ENCODE assay signal across 9 cellular contexts in genomic region chrX:153688900-153689590, GRCh38. TPM values are rescaled to one million over a fixed set of nuclear protein-coding genes. Genes with fewer than 3 reads are reported as not detected.
DNase-seq lines count a peak whose midpoint lies in the region; ATAC-seq, FAIRE-seq and TF ChIP-seq lines count a peak whose summit lies in the region.
"Had no signal": no experiment of that assay in that cellular context is flagged by ENCODE, and none has a peak within 500 bp of the region (broad histone marks: within the 10 kb centered on the region; RNA-seq: fewer than 3 reads in every experiment).

No MANE protein-coding gene starts in this region.

- WGBS in HepG2 (ENCODE audit: low lambda C conversion rate) = no CpG with 5 or more reads among the region's 56 CpGs
- WGBS in upper lobe of left lung, 2 donors = 78% methylated on average over 15 of the region's 56 CpGs; no CpG with 5 or more reads in 1 of the 2 donors

- peak overlapping the region; percentile 75 for H3K4me2 ChIP-seq in HepG2 (ENCODE audit: low read depth, low read length)

- peaks cover 22% of the 10 kb centered on the region for H4K20me1 ChIP-seq in HepG2 (ENCODE audit: insufficient read depth, low read length)

- H3K79me2 ChIP-seq in HepG2 (ENCODE audit: insufficient read depth, low read length) = peaks cover 20% of the 10 kb centered on the region

- in situ Hi-C loops in HepG2 (cut with HindIII; ENCODE audit: extremely low pct_ligation_motif_present, low pct_unique_long_range_greater_than_20kb) = no loop called here

- peak; percentile 56 for DNase-seq in DMS 273 (lab: John Stamatoyannopoulos, UW; ENCODE audit: unreplicated experiment)
- DNase-seq in DMS 273 treated with DMSO at 0.1 percent for 48 hours (lab: John Stamatoyannopoulos, UW) = no peak
- DNase-seq in HepG2 (ENCODE audit: low spot score) = no peak
- DNase-seq in upper lobe of left lung = peak in 1 of 2 donors; percentile 80
- DNase-seq in SW 1271 (lab: John Stamatoyannopoulos, UW) = no peak
- no peak for DNase-seq in NCI-H1436 treated with DMSO at 0.1 percent for 48 hours (lab: John Stamatoyannopoulos, UW)
- DNase-seq: 8988T had no signal

- TF ChIP-seq CTCF in HepG2 (CRISPR knock-in tag; IDR thresholded peaks at IDR 0.05) (no peak), upper lobe of left lung (IDR thresholded peaks at IDR 0.05) (no peak)

- no peak overlapping the region for H2AFZ ChIP-seq in HepG2 (ENCODE audit: low read length)

- H3K36me3 ChIP-seq in HepG2 (replicated peaks in 1 of 2; ENCODE audit: control insufficient read depth in 1 of 2, insufficient read depth in 2 of 2, low read length in 2 of 2) (peaks cover 0 to 3% of the 10 kb centered on the region in 2 experiments; a peak in 2 of 5 replicates), upper lobe of left lung (no peaks in the 10 kb centered on the region)

- TF ChIP-seq RAD21 in HepG2 (CRISPR knock-in tag; IDR thresholded peaks at IDR 0.05) = no peak

- H3K4me1 ChIP-seq in HepG2 (ENCODE audit: insufficient read depth, low read length) (peaks cover 27% of the 10 kb centered on the region), upper lobe of left lung (peaks cover 0 to 15% (median 2%) of the 10 kb centered on the region in 4 donors)

- CTCF ChIA-PET in HepG2 (lab: Yijun Ruan, JAX; ENCODE audit: low intra/inter-chr PET ratio, low total read pairs) = no interaction called here

- H3K4me3 ChIP-seq in HepG2 (replicated peaks in 1 of 3; ENCODE audit: insufficient read depth in 1 of 3, low read depth in 2 of 3, low read length in 3 of 3) = peak overlapping the region; percentile 37 to 74 (median 68); a peak in 5 of 6 replicates
- H3K4me3 ChIP-seq in upper lobe of left lung = peak overlapping the region in 3 of 4 donors; percentile 37 to 45 (median 42)

- H3K27me3 ChIP-seq in HepG2 (ENCODE audit: control insufficient read depth in 1 of 2, insufficient read depth in 2 of 2, low read length in 2 of 2) (no peaks in the 10 kb centered on the region), upper lobe of left lung (no peaks in the 10 kb centered on the region)

- H3K9ac ChIP-seq in HepG2 (ENCODE audit: insufficient read depth, low read depth, low read length) = peak overlapping the region; percentile 64

- BruUV-seq in HepG2 (replicated peaks; lab: Mats Ljungman, UMichigan) = no TSS peak

- TF ChIP-seq EP300 in HepG2 (IDR thresholded peaks at IDR 0.05; ENCODE audit: low read depth in 2 of 2, low read length in 2 of 2) (no peak), HepG2 (CRISPR knock-in tag; IDR thresholded peaks at IDR 0.05; ENCODE audit: borderline replicate concordance) (no peak), upper lobe of left lung (IDR thresholded peaks at IDR 0.05) (no peak)

- ATAC-seq in HepG2 (peak; percentile 8; the same call in 2 of the 3 replicates), upper lobe of left lung (ENCODE audit: low FRiP score in 2 of 2) (no peak), HG03565 (IDR thresholded peaks at IDR 0.05; ENCODE audit: unreplicated experiment) (no peak)

- H3K27ac ChIP-seq in cingulate gyrus (ENCODE audit: low read depth, low read length) = peak overlapping the region; percentile 87
- H3K27ac ChIP-seq in HepG2 (ENCODE audit: extremely low read length, insufficient read depth, low read length) = no peak overlapping the region
- no peak overlapping the region for H3K27ac ChIP-seq in upper lobe of left lung

- FAIRE-seq in HepG2 (lab: Jason Lieb, UNC) = no peak

- POLR2A ChIA-PET in HepG2 (lab: Yijun Ruan, JAX) = no interaction called here

- intact Hi-C loops in HepG2 (cut with micrococcal nuclease; ENCODE audit: unreplicated experiment) = no loop called here

- H3K9me3 ChIP-seq in HepG2 (ENCODE audit: low read length) = no peaks in the 10 kb centered on the region
- peaks cover 0 to under 1% (median 0%) of the 10 kb centered on the region in 4 donors for H3K9me3 ChIP-seq in upper lobe of left lung

- TF ChIP-seq POLR2A in HepG2 (IDR thresholded peaks at IDR 0.05; ENCODE audit: insufficient read depth in 1 of 2, low read depth in 2 of 2, low read length in 2 of 2) (no peak), upper lobe of left lung (IDR thresholded peaks at IDR 0.05) (no peak)

RNA-seq across cellular contexts. Expression of gene SLC6A8, which starts 1.3 kb away (rescaled TPM):
- total RNA-seq in HepG2 (2016; rRNA removed; fragmentation: Illumina TruSeq; extraction: Trizol) (9.0 and 13.9 TPM in 2 replicates), upper lobe of left lung (1 to 10 TPM; 3.9 to 8.1 (median 6.1) TPM)
- total RNA-seq in HepG2 (2016; cell fraction: cytosol; rRNA removed; fragmentation: Illumina TruSeq; extraction: Trizol; ENCODE audit: low read depth) = 5.6 and 6.3 TPM in 2 replicates
- 8.6 and 16.2 TPM in 2 replicates for total RNA-seq in HepG2 (2016; cell fraction: insoluble cytoplasmic fraction; rRNA removed; fragmentation: Illumina TruSeq; extraction: Trizol)
- total RNA-seq in HepG2 (2016; cell fraction: membrane; rRNA removed; fragmentation: Illumina TruSeq; extraction: Trizol) = 22.0 and 22.3 TPM in 2 replicates
- 11.0 and 18.5 TPM in 2 replicates for total RNA-seq in HepG2 (2016; cell fraction: nucleus; rRNA removed; fragmentation: Illumina TruSeq; extraction: Trizol)
- 176 and 264 TPM in 2 replicates for polyA plus RNA-seq in HepG2 (2011; rRNA removed)
- polyA plus RNA-seq in HepG2 (2011; cell fraction: cytosol; rRNA removed) = 196 and 214 TPM in 2 replicates
- 723 and 745 TPM in 2 replicates for polyA plus RNA-seq in HepG2 (2011; cell fraction: nucleus; rRNA removed)
- 356 and 405 TPM in 2 replicates for polyA plus RNA-seq in HepG2 (2012)
- 10.4 and 12.7 TPM in 2 replicates for polyA plus RNA-seq in HepG2 (2016; cell fraction: cytosol; fragmentation: Illumina TruSeq; extraction: Trizol; ENCODE audit: low read depth)
- 19.8 and 27.0 TPM in 2 replicates for polyA plus RNA-seq in HepG2 (2016; cell fraction: insoluble cytoplasmic fraction; fragmentation: Illumina TruSeq; extraction: Trizol; ENCODE audit: low read depth)
- polyA plus RNA-seq in HepG2 (2016; cell fraction: membrane; fragmentation: Illumina TruSeq; extraction: Trizol; ENCODE audit: low read depth) = 35.0 and 35.9 TPM in 2 replicates
- 58.3 and 60.5 TPM in 2 replicates for polyA plus RNA-seq in HepG2 (2016; cell fraction: nucleus; fragmentation: Illumina TruSeq; extraction: Trizol; ENCODE audit: insufficient read depth, low read depth)
- polyA minus RNA-seq in HepG2 (2011; rRNA and poly(A)+ RNA removed; ENCODE audit: low replicate concordance) = 85.4 and 544 TPM in 2 replicates
- polyA minus RNA-seq in HepG2 (2011; cell fraction: cytosol; rRNA and poly(A)+ RNA removed) = 145 and 181 TPM in 2 replicates
- 106 and 150 TPM in 2 replicates for polyA minus RNA-seq in HepG2 (2011; cell fraction: nucleus; rRNA and poly(A)+ RNA removed)

RNA-seq across cellular contexts. Expression of gene PNCK, which starts 15.4 kb away (rescaled TPM):
- total RNA-seq in HepG2 (2016; rRNA removed; fragmentation: Illumina TruSeq; extraction: Trizol) (not detected in 2 replicates), upper lobe of left lung (1 to 10 TPM in 1 of 6 donors, under 1 TPM in 1, not detected in 4; 0.47 to 5.2 TPM)
- total RNA-seq in HepG2 (2016; cell fraction: cytosol; rRNA removed; fragmentation: Illumina TruSeq; extraction: Trizol; ENCODE audit: low read depth) = not detected in 2 replicates
- total RNA-seq in HepG2 (2016; cell fraction: insoluble cytoplasmic fraction; rRNA removed; fragmentation: Illumina TruSeq; extraction: Trizol) = not detected in 2 replicates
- not detected in 2 replicates for total RNA-seq in HepG2 (2016; cell fraction: membrane; rRNA removed; fragmentation: Illumina TruSeq; extraction: Trizol)
- not detected in 2 replicates for total RNA-seq in HepG2 (2016; cell fraction: nucleus; rRNA removed; fragmentation: Illumina TruSeq; extraction: Trizol)
- polyA plus RNA-seq in HepG2 (2011; rRNA removed) = 33.1 and 55.3 TPM in 2 replicates
- polyA plus RNA-seq in HepG2 (2011; cell fraction: cytosol; rRNA removed) = 25.3 and 25.4 TPM in 2 replicates
- 294 and 322 TPM in 2 replicates for polyA plus RNA-seq in HepG2 (2011; cell fraction: nucleus; rRNA removed)
- polyA plus RNA-seq in HepG2 (2012) = 32.4 and 45.3 TPM in 2 replicates
- polyA plus RNA-seq in HepG2 (2016; cell fraction: cytosol; fragmentation: Illumina TruSeq; extraction: Trizol; ENCODE audit: low read depth) = 0.12 TPM in 1 of 2 replicates, not detected in the other
- not detected in 2 replicates for polyA plus RNA-seq in HepG2 (2016; cell fraction: insoluble cytoplasmic fraction; fragmentation: Illumina TruSeq; extraction: Trizol; ENCODE audit: low read depth)
- not detected in 2 replicates for polyA plus RNA-seq in HepG2 (2016; cell fraction: membrane; fragmentation: Illumina TruSeq; extraction: Trizol; ENCODE audit: low read depth)
- 1.2 TPM in 1 of 2 replicates, not detected in the other for polyA plus RNA-seq in HepG2 (2016; cell fraction: nucleus; fragmentation: Illumina TruSeq; extraction: Trizol; ENCODE audit: insufficient read depth, low read depth)
- 0.91 and 21.5 TPM in 2 replicates for polyA minus RNA-seq in HepG2 (2011; rRNA and poly(A)+ RNA removed; ENCODE audit: low replicate concordance)
- 8.9 and 13.2 TPM in 2 replicates for polyA minus RNA-seq in HepG2 (2011; cell fraction: cytosol; rRNA and poly(A)+ RNA removed)
- polyA minus RNA-seq in HepG2 (2011; cell fraction: nucleus; rRNA and poly(A)+ RNA removed) = 42.2 and 53.6 TPM in 2 replicates

RNA-seq across cellular contexts. Expression of gene BCAP31, which starts 35.1 kb away (rescaled TPM):
- 101 and 178 TPM in 2 replicates for total RNA-seq in HepG2 (2016; rRNA removed; fragmentation: Illumina TruSeq; extraction: Trizol)
- total RNA-seq in HepG2 (2016; cell fraction: cytosol; rRNA removed; fragmentation: Illumina TruSeq; extraction: Trizol; ENCODE audit: low read depth) = 102 and 117 TPM in 2 replicates
- 101 and 181 TPM in 2 replicates for total RNA-seq in HepG2 (2016; cell fraction: insoluble cytoplasmic fraction; rRNA removed; fragmentation: Illumina TruSeq; extraction: Trizol)
- 109 and 120 TPM in 2 replicates for total RNA-seq in HepG2 (2016; cell fraction: membrane; rRNA removed; fragmentation: Illumina TruSeq; extraction: Trizol)
- total RNA-seq in HepG2 (2016; cell fraction: nucleus; rRNA removed; fragmentation: Illumina TruSeq; extraction: Trizol) = 130 and 143 TPM in 2 replicates
- 139 and 155 TPM in 2 replicates for polyA plus RNA-seq in HepG2 (2011; rRNA removed)
- 152 and 160 TPM in 2 replicates for polyA plus RNA-seq in HepG2 (2011; cell fraction: cytosol; rRNA removed)
- polyA plus RNA-seq in HepG2 (2011; cell fraction: nucleus; rRNA removed) = 78.1 and 93.1 TPM in 2 replicates
- 231 and 288 TPM in 2 replicates for polyA plus RNA-seq in HepG2 (2012)
- polyA plus RNA-seq in HepG2 (2016; cell fraction: cytosol; fragmentation: Illumina TruSeq; extraction: Trizol; ENCODE audit: low read depth) = 105 and 124 TPM in 2 replicates
- polyA plus RNA-seq in HepG2 (2016; cell fraction: insoluble cytoplasmic fraction; fragmentation: Illumina TruSeq; extraction: Trizol; ENCODE audit: low read depth) = 93.2 and 96.9 TPM in 2 replicates
- 94.8 and 109 TPM in 2 replicates for polyA plus RNA-seq in HepG2 (2016; cell fraction: membrane; fragmentation: Illumina TruSeq; extraction: Trizol; ENCODE audit: low read depth)
- 219 and 236 TPM in 2 replicates for polyA plus RNA-seq in HepG2 (2016; cell fraction: nucleus; fragmentation: Illumina TruSeq; extraction: Trizol; ENCODE audit: insufficient read depth, low read depth)
- 297 and 320 TPM in 2 replicates for polyA minus RNA-seq in HepG2 (2011; rRNA and poly(A)+ RNA removed; ENCODE audit: low replicate concordance)
- 61.3 and 65.4 TPM in 2 replicates for polyA minus RNA-seq in HepG2 (2011; cell fraction: cytosol; rRNA and poly(A)+ RNA removed)
- 46.2 and 58.7 TPM in 2 replicates for polyA minus RNA-seq in HepG2 (2011; cell fraction: nucleus; rRNA and poly(A)+ RNA removed)
- total RNA-seq in upper lobe of left lung = 100 to 1,000 TPM; 110 to 236 (median 132) TPM

RNA-seq across cellular contexts. Expression of gene ABCD1, which starts 35.6 kb away (rescaled TPM):
- total RNA-seq in HepG2 (2016; rRNA removed; fragmentation: Illumina TruSeq; extraction: Trizol) (10.1 and 15.9 TPM in 2 replicates), upper lobe of left lung (10 to 100 TPM in 5 of 6 donors, 1 to 10 TPM in 1; 9.8 to 28.1 (median 17.9) TPM)
- total RNA-seq in HepG2 (2016; cell fraction: cytosol; rRNA removed; fragmentation: Illumina TruSeq; extraction: Trizol; ENCODE audit: low read depth) = 1.6 and 2.0 TPM in 2 replicates
- total RNA-seq in HepG2 (2016; cell fraction: insoluble cytoplasmic fraction; rRNA removed; fragmentation: Illumina TruSeq; extraction: Trizol) = 9.1 and 16.2 TPM in 2 replicates
- 5.1 and 7.8 TPM in 2 replicates for total RNA-seq in HepG2 (2016; cell fraction: membrane; rRNA removed; fragmentation: Illumina TruSeq; extraction: Trizol)
- total RNA-seq in HepG2 (2016; cell fraction: nucleus; rRNA removed; fragmentation: Illumina TruSeq; extraction: Trizol) = 14.6 and 18.2 TPM in 2 replicates
- 11.4 and 15.4 TPM in 2 replicates for polyA plus RNA-seq in HepG2 (2011; rRNA removed)
- 7.2 and 9.7 TPM in 2 replicates for polyA plus RNA-seq in HepG2 (2011; cell fraction: cytosol; rRNA removed)
- 50.2 and 59.9 TPM in 2 replicates for polyA plus RNA-seq in HepG2 (2011; cell fraction: nucleus; rRNA removed)
- polyA plus RNA-seq in HepG2 (2012) = 19.7 and 23.2 TPM in 2 replicates
- 2.1 and 2.2 TPM in 2 replicates for polyA plus RNA-seq in HepG2 (2016; cell fraction: cytosol; fragmentation: Illumina TruSeq; extraction: Trizol; ENCODE audit: low read depth)
- 8.6 and 12.6 TPM in 2 replicates for polyA plus RNA-seq in HepG2 (2016; cell fraction: insoluble cytoplasmic fraction; fragmentation: Illumina TruSeq; extraction: Trizol; ENCODE audit: low read depth)
- 4.3 and 5.1 TPM in 2 replicates for polyA plus RNA-seq in HepG2 (2016; cell fraction: membrane; fragmentation: Illumina TruSeq; extraction: Trizol; ENCODE audit: low read depth)
- 34.6 and 36.9 TPM in 2 replicates for polyA plus RNA-seq in HepG2 (2016; cell fraction: nucleus; fragmentation: Illumina TruSeq; extraction: Trizol; ENCODE audit: insufficient read depth, low read depth)
- 25.4 and 48.9 TPM in 2 replicates for polyA minus RNA-seq in HepG2 (2011; rRNA and poly(A)+ RNA removed; ENCODE audit: low replicate concordance)
- 19.4 and 20.9 TPM in 2 replicates for polyA minus RNA-seq in HepG2 (2011; cell fraction: cytosol; rRNA and poly(A)+ RNA removed)
- 25.5 and 30.1 TPM in 2 replicates for polyA minus RNA-seq in HepG2 (2011; cell fraction: nucleus; rRNA and poly(A)+ RNA removed)

RNA-seq across cellular contexts. Expression of gene DUSP9, which starts 42.0 kb away (rescaled TPM):
- 357 and 435 TPM in 2 replicates for total RNA-seq in HepG2 (2016; rRNA removed; fragmentation: Illumina TruSeq; extraction: Trizol)
- total RNA-seq in HepG2 (2016; cell fraction: cytosol; rRNA removed; fragmentation: Illumina TruSeq; extraction: Trizol; ENCODE audit: low read depth) = 183 and 202 TPM in 2 replicates
- 332 and 447 TPM in 2 replicates for total RNA-seq in HepG2 (2016; cell fraction: insoluble cytoplasmic fraction; rRNA removed; fragmentation: Illumina TruSeq; extraction: Trizol)
- 386 and 448 TPM in 2 replicates for total RNA-seq in HepG2 (2016; cell fraction: membrane; rRNA removed; fragmentation: Illumina TruSeq; extraction: Trizol)
- 159 and 193 TPM in 2 replicates for total RNA-seq in HepG2 (2016; cell fraction: nucleus; rRNA removed; fragmentation: Illumina TruSeq; extraction: Trizol)
- polyA plus RNA-seq in HepG2 (2011; rRNA removed) = 235 and 335 TPM in 2 replicates
- polyA plus RNA-seq in HepG2 (2011; cell fraction: cytosol; rRNA removed) = 239 and 294 TPM in 2 replicates
- 263 and 279 TPM in 2 replicates for polyA plus RNA-seq in HepG2 (2011; cell fraction: nucleus; rRNA removed)
- polyA plus RNA-seq in HepG2 (2012) = 173 and 253 TPM in 2 replicates
- 162 and 174 TPM in 2 replicates for polyA plus RNA-seq in HepG2 (2016; cell fraction: cytosol; fragmentation: Illumina TruSeq; extraction: Trizol; ENCODE audit: low read depth)
- 322 and 341 TPM in 2 replicates for polyA plus RNA-seq in HepG2 (2016; cell fraction: insoluble cytoplasmic fraction; fragmentation: Illumina TruSeq; extraction: Trizol; ENCODE audit: low read depth)
- polyA plus RNA-seq in HepG2 (2016; cell fraction: membrane; fragmentation: Illumina TruSeq; extraction: Trizol; ENCODE audit: low read depth) = 301 and 303 TPM in 2 replicates
- 275 and 284 TPM in 2 replicates for polyA plus RNA-seq in HepG2 (2016; cell fraction: nucleus; fragmentation: Illumina TruSeq; extraction: Trizol; ENCODE audit: insufficient read depth, low read depth)
- 22.4 and 433 TPM in 2 replicates for polyA minus RNA-seq in HepG2 (2011; rRNA and poly(A)+ RNA removed; ENCODE audit: low replicate concordance)
- 192 and 199 TPM in 2 replicates for polyA minus RNA-seq in HepG2 (2011; cell fraction: cytosol; rRNA and poly(A)+ RNA removed)
- polyA minus RNA-seq in HepG2 (2011; cell fraction: nucleus; rRNA and poly(A)+ RNA removed) = 54.5 and 60.7 TPM in 2 replicates
- total RNA-seq in upper lobe of left lung = under 1 TPM in 3 of 6 donors, not detected in 3; 0.14 to 0.44 (median 0.27) TPM
